Comparison of ENCODE assay signal across 18 cellular contexts in genomic region chr1:31786366-31787060, GRCh38. TPM values are rescaled to one million over a fixed set of nuclear protein-coding genes. Genes with fewer than 3 reads are reported as not detected.
DNase-seq lines count a peak whose midpoint lies in the region; TF ChIP-seq lines count a peak whose summit lies in the region.
"Had no signal": no experiment of that assay in that cellular context is flagged by ENCODE, and none has a peak within 500 bp of the region (broad histone marks: within the 10 kb centered on the region; RNA-seq: fewer than 3 reads in every experiment).

No MANE protein-coding gene starts in this region.

- H3K4me1 ChIP-seq in spleen: peaks cover 0 to 65% (median 27%) of the 10 kb centered on the region in 6 donors
- peaks cover 8 to 33% (median 20%) of the 10 kb centered on the region in 3 donors for H3K4me1 ChIP-seq in esophagus squamous epithelium

- in situ Hi-C loops in GM13976 (cut with MboI; ENCODE audit: low sequenced_read_pairs, unreplicated experiment): no loop called here

- no peak overlapping the region for H3K4me3 ChIP-seq in spleen
- H3K4me3 ChIP-seq in esophagus squamous epithelium: no peak overlapping the region
- H3K4me3 ChIP-seq: GM12878, GM23338, heart left ventricle, tibial artery had no signal

- no peak overlapping the region for H3K27ac Mint-ChIP-seq in glutamatergic neuron (ENCODE audit: unreplicated experiment)
- H3K27ac Mint-ChIP-seq: activated T-cell treated with anti-CD3 and anti-CD28 coated beads, Interleukin-2, amount 50 U/mL, for 72 hours; GM23338; T-helper 2 cell treated with Interferon-gamma antibody and Interleukin-4, amounts not matched to agents 5 μg/mL and 100 μg/mL, for 36 hours had no signal

- H3K36me3 ChIP-seq in spleen (no peaks in the 10 kb centered on the region), esophagus squamous epithelium (no peaks in the 10 kb centered on the region)
- H3K36me3 ChIP-seq: heart left ventricle, tibial artery had no signal

- WGBS in spleen, 5 donors: 91 to 96% (median 94%) methylated on average over 16 of the region's 16 CpGs
- 82 to 86% methylated on average over 8 to 11 of the region's 16 CpGs for WGBS in esophagus squamous epithelium, 2 donors

- no peak overlapping the region for H3K27ac ChIP-seq in spleen
- no peak overlapping the region for H3K27ac ChIP-seq in esophagus squamous epithelium

- peaks cover 25% of the 10 kb centered on the region for H3K4me1 Mint-ChIP-seq in glutamatergic neuron (ENCODE audit: low read depth, unreplicated experiment)

- H3K27me3 Mint-ChIP-seq in glutamatergic neuron (ENCODE audit: unreplicated experiment): peaks cover 7% of the 10 kb centered on the region
- H3K27me3 Mint-ChIP-seq: CD4-positive, alpha-beta memory T cell had no signal

- no peaks in the 10 kb centered on the region for H3K36me3 Mint-ChIP-seq in glutamatergic neuron (ENCODE audit: unreplicated experiment)

- TF ChIP-seq CTCF in glutamatergic neuron (IDR thresholded peaks at IDR 0.05; ENCODE audit: partially characterized antibody, unreplicated experiment) (no peak), spleen (IDR thresholded peaks at IDR 0.05 in 8 of 11, conservative IDR thresholded peaks at IDR 0.05 in 3 of 11) (no peak), GM13976 (IDR thresholded peaks at IDR 0.05; ENCODE audit: borderline replicate concordance, control extremely low read depth, extremely low read depth, insufficient read depth, missing control alignments) (no peak), esophagus squamous epithelium (IDR thresholded peaks at IDR 0.05) (no peak)

- DNase-seq in activated CD8-positive, alpha-beta memory T cell treated with anti-CD3 and anti-CD28 coated beads, Interleukin-2, amount 50 U/mL, for 4 hours: peak; percentile 8
- DNase-seq in activated CD8-positive, alpha-beta memory T cell treated with anti-CD3 and anti-CD28 coated beads for 24 hours: no peak
- peak; percentile 76 for DNase-seq in NCI-H69 (lab: John Stamatoyannopoulos, UW)
- peak; percentile 10 for DNase-seq in glutamatergic neuron
- peak; percentile 74 for DNase-seq in spleen
- DNase-seq in activated CD4-positive, alpha-beta T cell treated with anti-CD3 and anti-CD28 coated beads for 4 hours: no peak
- no peak for DNase-seq in GM13976 (ENCODE audit: low spot score)
- DNase-seq in esophagus squamous epithelium (lab: John Stamatoyannopoulos, UW): no peak
- DNase-seq: 8988T; activated CD4-positive, alpha-beta T cell treated with anti-CD3 and anti-CD28 coated beads for 48 hours; activated T-cell treated with anti-CD3 and anti-CD28 coated beads, Interleukin-2, amount 50 U/mL, for 72 hours; amniotic stem cell; CD4-positive, alpha-beta memory T cell had no signal

- peaks cover 0 to 4% (median 0%) of the 10 kb centered on the region in 7 donors for H3K27me3 ChIP-seq in spleen (replicated peaks in 1 of 7)
- H3K27me3 ChIP-seq in esophagus squamous epithelium: peaks cover 0 to 8% (median 0%) of the 10 kb centered on the region in 4 donors
- H3K27me3 ChIP-seq: heart left ventricle had no signal

- H3K9me3 Mint-ChIP-seq in glutamatergic neuron (ENCODE audit: unreplicated experiment): peaks cover 4% of the 10 kb centered on the region
- H3K9me3 Mint-ChIP-seq: activated T-cell treated with anti-CD3 and anti-CD28 coated beads, Interleukin-2, amount 50 U/mL, for 72 hours; CD4-positive, alpha-beta memory T cell; GM23338; T-helper 2 cell treated with Interferon-gamma antibody and Interleukin-4, amounts not matched to agents 5 μg/mL and 100 μg/mL, for 36 hours had no signal

- intact Hi-C loops in spleen (cut with DNase I; ENCODE audit: low total_unique reads) (no loop called here), esophagus squamous epithelium (cut with DNase I) (no loop called here)

- H3K9me3 ChIP-seq in spleen (no peaks in the 10 kb centered on the region), esophagus squamous epithelium (no peaks in the 10 kb centered on the region)
- H3K9me3 ChIP-seq: heart left ventricle, tibial artery had no signal

- TF ChIP-seq POLR2A in spleen (IDR thresholded peaks at IDR 0.05) (no peak), esophagus squamous epithelium (IDR thresholded peaks at IDR 0.05) (no peak)

- no peak overlapping the region for H3K4me3 Mint-ChIP-seq in glutamatergic neuron (ENCODE audit: unreplicated experiment)
- H3K4me3 Mint-ChIP-seq: T-helper 2 cell treated with Interferon-gamma antibody and Interleukin-4, amounts not matched to agents 5 μg/mL and 100 μg/mL, for 36 hours had no signal

RNA-seq across cellular contexts. Expression of gene ADGRB2, which starts 22.4 kb away (rescaled TPM):
- total RNA-seq in glutamatergic neuron (ENCODE audit: unreplicated experiment): 15.8 TPM
- 1 to 10 TPM in 5 of 7 donors, under 1 TPM in 2; 0.82 to 5.1 (median 2.7) TPM for total RNA-seq in spleen
- 1 to 10 TPM in 1 of 3 donors, under 1 TPM in 2; 0.52 to 1.4 (median 0.57) TPM for polyA plus RNA-seq in spleen
- total RNA-seq in esophagus squamous epithelium: 1 to 10 TPM in 2 of 4 donors, under 1 TPM in 2; 0.18 to 2.1 (median 0.86) TPM

RNA-seq across cellular contexts. Expression of gene SPOCD1, which starts 29.3 kb away (rescaled TPM):
- total RNA-seq in glutamatergic neuron (ENCODE audit: unreplicated experiment): 0.74 TPM
- 1 to 10 TPM; 1.2 to 5.0 (median 4.1) TPM for total RNA-seq in spleen
- 1 to 10 TPM in 2 of 3 donors, under 1 TPM in 1; 0.74 to 2.0 (median 1.4) TPM for polyA plus RNA-seq in spleen
- total RNA-seq in esophagus squamous epithelium: under 1 TPM in 3 of 4 donors, not detected in 1; 0.18 to 0.40 (median 0.38) TPM
- polyA plus RNA-seq: CD4-positive, alpha-beta memory T cell had no signal

Comparison
In these comparisons a context has a peak if more than half of its experiments do, and no peak if none do; other contexts are left out.
1. DNase-seq: peak in activated CD8-positive, alpha-beta memory T cell treated with anti-CD3 and anti-CD28 coated beads, Interleukin-2, amount 50 U/mL, for 4 hours (single experiment), NCI-H69 (single experiment), glutamatergic neuron (single experiment) and spleen (single experiment); none in activated CD8-positive, alpha-beta memory T cell treated with anti-CD3 and anti-CD28 coated beads for 24 hours (single experiment), activated CD4-positive, alpha-beta T cell treated with anti-CD3 and anti-CD28 coated beads for 4 hours (0 of 2), GM13976 (single experiment) and esophagus squamous epithelium (single experiment).